ENCODE assay signal across 9 cellular contexts in the genomic region with DNA sequence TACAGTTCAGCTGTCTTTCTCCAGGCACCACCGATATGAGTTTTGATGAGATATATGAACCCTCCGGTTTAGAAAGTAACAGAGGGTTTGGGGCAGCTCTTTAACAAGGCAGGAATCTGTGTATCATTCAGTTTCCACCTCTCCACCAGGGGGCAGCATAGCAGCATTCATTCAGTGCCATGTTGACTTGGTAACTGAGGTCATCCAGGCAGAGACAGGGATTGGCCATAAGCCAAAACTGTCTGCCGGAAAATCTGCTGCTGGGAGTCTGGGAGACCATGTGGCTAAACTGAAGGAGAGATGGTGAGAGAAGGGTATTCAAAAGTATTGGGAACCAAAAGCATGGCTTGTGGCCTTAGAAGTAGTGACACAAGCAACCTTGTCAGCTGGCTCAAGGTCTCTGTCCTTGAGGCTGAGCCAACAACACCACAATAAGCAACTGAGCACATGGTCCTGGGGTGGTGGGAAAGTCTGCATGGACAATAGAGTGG.
A peak's percentile ranks its signal among the peaks of the same experiment; 100 is the strongest.
DNase-seq lines count a peak whose midpoint lies in the region; ATAC-seq and TF ChIP-seq lines count a peak whose summit lies in the region.
"Had no signal": no experiment of that assay in that cellular context is flagged by ENCODE, and none has a peak within 500 bp of the region (broad histone marks: within the 10 kb centered on the region; RNA-seq: fewer than 3 reads in every experiment).

No MANE protein-coding gene starts in this region.

- H3K9me3 ChIP-seq in H9 (ENCODE audit: control insufficient read depth, low read depth, low read length) (no peaks in the 10 kb centered on the region), SK-N-MC (ENCODE audit: low read depth, low read length) (no peaks in the 10 kb centered on the region; the same call in 1 of the 2 replicates), lower lobe of right lung (no peaks in the 10 kb centered on the region), tibial artery (no peaks in the 10 kb centered on the region)

- H3K4me1 ChIP-seq in H9 (ENCODE audit: insufficient read depth, low read length) (no peaks in the 10 kb centered on the region), lower lobe of right lung (no peaks in the 10 kb centered on the region), tibial artery (peaks cover 0 to 23% (median 5%) of the 10 kb centered on the region in 4 donors)

- peak; percentile 87 for TF ChIP-seq CTCF in H9 (conservative IDR thresholded peaks at IDR 0.05)
- peak in 52 of 56 donors; percentile 16 to 71 (median 54) for TF ChIP-seq CTCF in dorsolateral prefrontal cortex (IDR thresholded peaks at IDR 0.05 in 54 of 56, conservative IDR thresholded peaks at IDR 0.05 in 2 of 56; ENCODE audit: low read depth in 1 of 56, partially characterized antibody in 56 of 56)
- TF ChIP-seq CTCF in lower lobe of right lung (IDR thresholded peaks at IDR 0.05): peak; percentile 57
- peak; percentile 28 to 41 for TF ChIP-seq CTCF in tibial artery (IDR thresholded peaks at IDR 0.05)

- no peak overlapping the region for H2BK15ac ChIP-seq in H9 (ENCODE audit: low read depth, low read length)

- no peak overlapping the region for H3K18ac ChIP-seq in H9 (ENCODE audit: insufficient read length, low read depth, low read length)

- H3K27ac ChIP-seq in H9 (ENCODE audit: insufficient read length, low read depth, low read length) (no peak overlapping the region), SK-N-MC (no peak overlapping the region), dorsolateral prefrontal cortex (no peak overlapping the region), lower lobe of right lung (no peak overlapping the region), tibial artery (no peak overlapping the region)

- H2BK5ac ChIP-seq in H9 (ENCODE audit: insufficient read length, low read length): no peak overlapping the region

- H3K4me1 Mint-ChIP-seq in H9: peaks cover 18 to 24% of the 10 kb centered on the region in 2 experiments

- no peak overlapping the region for H2BK120ac ChIP-seq in H9 (ENCODE audit: low read depth, low read length, poor library complexity, severe bottlenecking)

- H3K79me2 ChIP-seq in H9 (ENCODE audit: insufficient read depth, low read length): no peaks in the 10 kb centered on the region

- peak; percentile 70 to 71 for ATAC-seq in lower lobe of right lung
- no peak for ATAC-seq in GM18498 (IDR thresholded peaks at IDR 0.05; ENCODE audit: unreplicated experiment)

- H3K36me3 Mint-ChIP-seq in H9 (ENCODE audit: insufficient read depth in 1 of 3, low read depth in 3 of 3): no peaks in the 10 kb centered on the region; a peak in 1 of 7 replicates
- H3K36me3 Mint-ChIP-seq: activated naive CD8-positive, alpha-beta T cell had no signal

- no peak overlapping the region for H2BK20ac ChIP-seq in H9 (ENCODE audit: low read depth, low read length, poor library complexity, severe bottlenecking)

- H3K4ac ChIP-seq in H9 (ENCODE audit: low read depth, low read length): no peak overlapping the region

- H3K14ac ChIP-seq in H9 (ENCODE audit: insufficient read depth, low read length): no peak overlapping the region

- no peaks in the 10 kb centered on the region for H4K20me1 ChIP-seq in H9 (ENCODE audit: control insufficient read depth, insufficient read depth, insufficient read length)

- peaks cover 54% of the 10 kb centered on the region for H3K27me3 Mint-ChIP-seq in H9 (ENCODE audit: low read depth)

- DNase-seq in GM04503 (ENCODE audit: low read depth): peak; percentile 11
- peak; percentile 83 for DNase-seq in H9
- peak; percentile 70 for DNase-seq in NCI-H1048 (lab: John Stamatoyannopoulos, UW)
- DNase-seq in SK-N-MC (ENCODE audit: low read depth, low spot score): peak; percentile 69
- DNase-seq in dorsolateral prefrontal cortex: peak in 5 of 10 donors; percentile 15 to 60 (median 39)
- DNase-seq in lower lobe of right lung: peak; percentile 47
- DNase-seq in tibial artery: peak; percentile 75 to 78

- no peak overlapping the region for H2AFZ ChIP-seq in H9 (ENCODE audit: low read length)

- H3K27me3 ChIP-seq in H9 (ENCODE audit: insufficient read depth, low read length): no peaks in the 10 kb centered on the region; the same call in 1 of the 2 replicates
- H3K27me3 ChIP-seq in dorsolateral prefrontal cortex: peaks cover 0 to 37% (median 12%) of the 10 kb centered on the region in 45 donors
- H3K27me3 ChIP-seq in lower lobe of right lung (ENCODE audit: low read depth): no peaks in the 10 kb centered on the region
- H3K27me3 ChIP-seq in tibial artery: peaks cover 0 to 11% of the 10 kb centered on the region in 2 donors

- WGBS in H9 (ENCODE audit: extremely low coverage, insufficient read length, low lambda C conversion rate): no CpG with 5 or more reads among the region's 3 CpGs

- no peak overlapping the region for H3K4me3 ChIP-seq in SK-N-MC
- no peak overlapping the region for H3K4me3 ChIP-seq in dorsolateral prefrontal cortex
- no peak overlapping the region for H3K4me3 ChIP-seq in lower lobe of right lung
- H3K4me3 ChIP-seq in tibial artery: no peak overlapping the region

- H3K56ac ChIP-seq in H9 (ENCODE audit: insufficient read length, low read depth, low read length): no peak overlapping the region

- no peaks in the 10 kb centered on the region; a peak in 1 of 5 replicates for H3K9me3 Mint-ChIP-seq in H9

- H4K5ac ChIP-seq in H9 (ENCODE audit: insufficient read length, low read depth, low read length): no peak overlapping the region

- H3K23me2 ChIP-seq in H9 (ENCODE audit: insufficient read length, low read depth, low read length, poor library complexity, severe bottlenecking): no peaks in the 10 kb centered on the region

- no peak overlapping the region for H3K23ac ChIP-seq in H9 (ENCODE audit: insufficient read length, low read depth, low read length)

- no peak overlapping the region for H4K8ac ChIP-seq in H9 (replicated peaks; ENCODE audit: insufficient read length, low read depth, low read length)

- no peak overlapping the region for H2AK5ac ChIP-seq in H9 (ENCODE audit: insufficient read length, low read length)

- no peaks in the 10 kb centered on the region for H3K36me3 ChIP-seq in SK-N-MC (ENCODE audit: insufficient read depth, low read length)
- H3K36me3 ChIP-seq in lower lobe of right lung: no peaks in the 10 kb centered on the region
- no peaks in the 10 kb centered on the region for H3K36me3 ChIP-seq in tibial artery

- H3T11ph ChIP-seq in H9 (ENCODE audit: low read length): no peak overlapping the region

- no peak overlapping the region for H3K4me2 ChIP-seq in H9 (ENCODE audit: insufficient read depth, insufficient read length, low read length)

- H3K79me1 ChIP-seq in H9 (ENCODE audit: insufficient read depth, low read depth, low read length, poor library complexity, severe bottlenecking): no peaks in the 10 kb centered on the region

- no peak overlapping the region for H3K27ac Mint-ChIP-seq in H9
- H3K27ac Mint-ChIP-seq: activated naive CD8-positive, alpha-beta T cell had no signal

- H3K4me3 Mint-ChIP-seq in H9: no peak overlapping the region
- H3K4me3 Mint-ChIP-seq: activated naive CD8-positive, alpha-beta T cell had no signal

- no peak overlapping the region for H4K91ac ChIP-seq in H9 (ENCODE audit: insufficient read length, low read depth, low read length)

- no peak overlapping the region for H2BK12ac ChIP-seq in H9 (ENCODE audit: insufficient read length, low read depth, low read length)

- H3K9ac ChIP-seq in H9 (ENCODE audit: extremely low read depth, insufficient read length, low read length) (no peak overlapping the region), SK-N-MC (ENCODE audit: insufficient read length) (no peak overlapping the region)

- intact Hi-C loops in dorsolateral prefrontal cortex (cut with DNase I): loop anchor here in 1 of 2 donors (10.0 kb wide), 1 partner anchor 107 kb away; no protein-coding TSS in a partner anchor
- intact Hi-C loops in lower lobe of right lung (cut with DNase I): no loop called here
- intact Hi-C loops in tibial artery (cut with DNase I; ENCODE audit: low total_unique reads): no loop called here

Comparison
In these comparisons a context has a peak if more than half of its experiments do, and no peak if none do; other contexts are left out.
1. CTCF ChIP-seq: peak in every context shown above with its lines; median percentile 87 in H9; 57 in lower lobe of right lung; 54 in dorsolateral prefrontal cortex; 34 in tibial artery.